In genomic region chr5:160048131-160048530, GRCh38 we compare ENCODE assay signal across 1 cellular context.
A peak's percentile ranks its signal among the peaks of the same experiment; 100 is the strongest.
TF ChIP-seq lines count a peak whose summit lies in the region.

No MANE protein-coding gene starts in this region.

TF ChIP-seq in K562, 482 proteins besides CTCF, POLR2A, EP300 and RAD21 (continued from another document):
- TF ChIP-seq SMAD4 (CRISPR knock-in tag; conservative IDR thresholded peaks at IDR 0.05): peak; percentile 42
- TF ChIP-seq MYC (IDR thresholded peaks at IDR 0.05; ENCODE audit: low read depth, low read length): 0 out of 2 replicates have a peak, but pooled peaks have one; percentile 14
- no peak for TF ChIP-seq MYC (CRISPR knock-in tag; IDR thresholded peaks at IDR 0.05; ENCODE audit: borderline replicate concordance, low read depth)
- TF ChIP-seq, protein P1, sequence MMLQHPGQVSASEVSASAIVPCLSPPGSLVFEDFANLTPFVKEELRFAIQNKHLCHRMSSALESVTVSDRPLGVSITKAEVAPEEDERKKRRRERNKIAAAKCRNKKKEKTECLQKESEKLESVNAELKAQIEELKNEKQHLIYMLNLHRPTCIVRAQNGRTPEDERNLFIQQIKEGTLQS (IDR thresholded peaks at IDR 0.05): peak; percentile 76
- TF ChIP-seq, protein P1 (CRISPR knock-in tag; conservative IDR thresholded peaks at IDR 0.05): no peak
- TF ChIP-seq DMBX1 (CRISPR knock-in tag; IDR thresholded peaks at IDR 0.05; ENCODE audit: borderline replicate concordance): peak; percentile 40; the same call in 1 of the 2 replicates
- no peak for TF ChIP-seq CBFA2T2 (conservative IDR thresholded peaks at IDR 0.05)
- TF ChIP-seq DEAF1 (CRISPR knock-in tag; IDR thresholded peaks at IDR 0.05): no peak
- TF ChIP-seq, protein P2, sequence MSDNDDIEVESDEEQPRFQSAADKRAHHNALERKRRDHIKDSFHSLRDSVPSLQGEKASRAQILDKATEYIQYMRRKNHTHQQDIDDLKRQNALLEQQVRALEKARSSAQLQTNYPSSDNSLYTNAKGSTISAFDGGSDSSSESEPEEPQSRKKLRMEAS (CRISPR knock-in tag; IDR thresholded peaks at IDR 0.05): no peak
- TF ChIP-seq SIN3B (IDR thresholded peaks at IDR 0.05; ENCODE audit: low read depth): no peak
- peak; percentile 43; the same call in 1 of the 2 replicates for TF ChIP-seq JUND (IDR thresholded peaks at IDR 0.05; ENCODE audit: borderline replicate concordance, low read depth, low read length)
- no peak for TF ChIP-seq JUND (tag; IDR thresholded peaks at IDR 0.05; ENCODE audit: borderline replicate concordance, low read depth, low read length)
